In genomic region chr4:113683143-113683542, GRCh38 we compare ENCODE assay signal across 8 cellular contexts.
A peak's percentile ranks its signal among the peaks of the same experiment; 100 is the strongest.
DNase-seq lines count a peak whose midpoint lies in the region; ATAC-seq, FAIRE-seq and TF ChIP-seq lines count a peak whose summit lies in the region.

No MANE protein-coding gene starts in this region.

- TF ChIP-seq POLR2A in GM12892 (IDR thresholded peaks at IDR 0.05; ENCODE audit: low read depth, low read length), result no peak

- H3K4me3 Mint-ChIP-seq in nephron progenitor cell, result no peak overlapping the region

- peaks cover 10% of the 10 kb centered on the region for H3K9me3 Mint-ChIP-seq in nephron progenitor cell

- ATAC-seq in GM21717 (IDR thresholded peaks at IDR 0.05; ENCODE audit: unreplicated experiment), result peak; percentile 98

- DNase-seq in GM12892 (ENCODE audit: insufficient read length) (peak; percentile 6), NCI-H1436 treated with DMSO at 0.1 percent for 48 hours (lab: John Stamatoyannopoulos, UW) (peak; percentile 71), activated T-cell treated with anti-CD3 and anti-CD28 coated beads for 4 hours (peak; percentile 65), nephron progenitor cell (no peak), NOMO-1 (lab: John Stamatoyannopoulos, UW; ENCODE audit: unreplicated experiment in 2 of 2) (no peak), frontal cortex (ENCODE audit: low spot score in 2 of 2) (no peak), dedifferentiated amniotic fluid mesenchymal stem cell (ENCODE audit: extremely low spot score) (no peak)

- peak overlapping the region; percentile 23 for H3K27ac Mint-ChIP-seq in nephron progenitor cell

- FAIRE-seq in GM12892 (lab: Jason Lieb, UNC) (peak; percentile 86), frontal cortex (lab: Jason Lieb, UNC) (no peak)

- H3K36me3 Mint-ChIP-seq in nephron progenitor cell (ENCODE audit: low read depth), result peaks cover 22% of the 10 kb centered on the region

- no peak for TF ChIP-seq CTCF in nephron progenitor cell (IDR thresholded peaks at IDR 0.05)

- H3K27me3 Mint-ChIP-seq in nephron progenitor cell (ENCODE audit: low read depth, poor library complexity), result no peaks in the 10 kb centered on the region

- H3K4me1 Mint-ChIP-seq in nephron progenitor cell, result no peaks in the 10 kb centered on the region

Comparison
In these comparisons a context has a peak if more than half of its experiments do, and no peak if none do; other contexts are left out.
1. DNase-seq: peak in GM12892 (single experiment), NCI-H1436 treated with DMSO at 0.1 percent for 48 hours (single experiment) and activated T-cell treated with anti-CD3 and anti-CD28 coated beads for 4 hours (single experiment); none in nephron progenitor cell (single experiment), NOMO-1 (0 of 2), frontal cortex (0 of 2) and dedifferentiated amniotic fluid mesenchymal stem cell (single experiment).